11 cellular contexts compared by ENCODE assay signal in genomic region chr14:99875421-99875820, GRCh38.
"Had no signal": no experiment of that assay in that cellular context is flagged by ENCODE, and none has a peak within 500 bp of the region (broad histone marks: within the 10 kb centered on the region; RNA-seq: fewer than 3 reads in every experiment).

No MANE protein-coding gene starts in this region.

- H3K27ac ChIP-seq: colonic mucosa, foreskin keratinocyte, lower lobe of right lung had no signal

- H3K9me3 ChIP-seq: colonic mucosa, lower lobe of right lung had no signal

- H3K36me3 ChIP-seq: colonic mucosa, lower lobe of right lung had no signal

- FAIRE-seq: endometrium had no signal

- ATAC-seq: foreskin keratinocyte; lower lobe of right lung; stimulated activated memory B cell treated with anti-CD40 and anti-IgM and Interleukin-4, amounts not matched to agents 10 μg/mL and 1 μg/mL and 100 μg/mL, for 72 hours had no signal

- DNase-seq: activated CD4-positive, alpha-beta memory T cell treated with anti-CD3 and anti-CD28 coated beads for 36 hours; activated naive CD4-positive, alpha-beta T cell treated with anti-CD3 and anti-CD28 coated beads, Interleukin-2, amount 10 ng/mL, durations not matched to agents 7 days and 5 days; activated T-cell treated with anti-CD3 and anti-CD28 coated beads, Interleukin-2, amount 50 U/mL, for 24 hours; colonic mucosa; foreskin keratinocyte; lower lobe of right lung; midbrain; T-helper 1 cell; T1000 had no signal

- H3K4me1 ChIP-seq: colonic mucosa, foreskin keratinocyte, lower lobe of right lung had no signal

- H3K4me3 ChIP-seq: colonic mucosa, lower lobe of right lung had no signal

- H3K27me3 ChIP-seq: colonic mucosa had no signal
